11 cellular contexts compared by ENCODE assay signal in the genomic region with DNA sequence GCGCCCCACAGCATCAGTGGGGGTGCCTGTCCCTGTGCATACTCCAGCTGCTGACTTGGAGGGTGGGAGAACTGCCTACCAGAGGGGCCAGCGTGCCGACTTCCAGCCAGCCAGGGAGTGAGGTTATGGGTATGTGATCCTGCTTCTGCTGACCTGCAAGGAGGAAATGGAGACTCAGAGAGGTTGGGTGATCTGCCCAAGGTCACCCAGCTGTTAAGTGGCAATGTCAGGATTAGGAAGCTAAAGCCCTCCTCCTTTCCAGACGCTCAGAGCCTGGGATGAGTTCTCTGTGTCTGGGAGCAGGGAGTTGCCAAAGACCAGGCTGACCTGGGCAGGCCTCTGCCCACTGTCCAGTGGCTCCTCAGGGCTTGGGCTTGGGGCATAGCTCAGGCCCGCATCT.
"Had no signal": no experiment of that assay in that cellular context is flagged by ENCODE, and none has a peak within 500 bp of the region (broad histone marks: within the 10 kb centered on the region; RNA-seq: fewer than 3 reads in every experiment).

No MANE protein-coding gene starts in this region.

- H3K27me3 Mint-ChIP-seq: activated CD4-positive, alpha-beta memory T cell treated with anti-CD3 and anti-CD28 coated beads for 36 hours; activated naive CD8-positive, alpha-beta T cell treated with anti-CD3 and anti-CD28 coated beads, Interleukin-2, amount 10 ng/mL, durations not matched to agents 7 days and 5 days had no signal

- H3K36me3 ChIP-seq: transverse colon had no signal

- H3K36me3 Mint-ChIP-seq: activated CD4-positive, alpha-beta memory T cell treated with anti-CD3 and anti-CD28 coated beads for 36 hours; activated naive CD8-positive, alpha-beta T cell treated with anti-CD3 and anti-CD28 coated beads, Interleukin-2, amount 10 ng/mL, durations not matched to agents 7 days and 5 days; stimulated activated memory B cell treated with anti-CD40 and anti-IgM and Interleukin-4, amounts not matched to agents 10 μg/mL and 1 μg/mL and 100 μg/mL, for 72 hours had no signal

- ATAC-seq: stimulated activated memory B cell treated with anti-CD40 and anti-IgM and Interleukin-4, amounts not matched to agents 10 μg/mL and 1 μg/mL and 100 μg/mL, for 72 hours had no signal

- H3K9me3 Mint-ChIP-seq: activated CD4-positive, alpha-beta memory T cell treated with anti-CD3 and anti-CD28 coated beads for 36 hours; activated naive CD8-positive, alpha-beta T cell treated with anti-CD3 and anti-CD28 coated beads, Interleukin-2, amount 10 ng/mL, durations not matched to agents 7 days and 5 days; stimulated activated memory B cell treated with anti-CD40 and anti-IgM and Interleukin-4, amounts not matched to agents 10 μg/mL and 1 μg/mL and 100 μg/mL, for 72 hours had no signal

- H3K27ac ChIP-seq: epithelial cell of prostate, SJSA1 had no signal

- DNase-seq: activated CD4-positive, alpha-beta memory T cell treated with anti-CD3 and anti-CD28 coated beads for 36 hours; activated gamma-delta T cell treated with Interleukin-2 at 50 U/mL for 16 hours; activated naive CD8-positive, alpha-beta T cell treated with anti-CD3 and anti-CD28 coated beads, Interleukin-2, amount 10 ng/mL, durations not matched to agents 7 days and 5 days; activated T-cell treated with anti-CD3 and anti-CD28 coated beads, Interleukin-2, amount 50 U/mL, for 48 hours; effector CD4-positive, alpha-beta T cell; T-helper 9 cell; transverse colon had no signal

- H3K9me3 ChIP-seq: SJSA1, transverse colon had no signal

- H3K4me3 Mint-ChIP-seq: activated CD4-positive, alpha-beta memory T cell treated with anti-CD3 and anti-CD28 coated beads for 36 hours; activated naive CD8-positive, alpha-beta T cell treated with anti-CD3 and anti-CD28 coated beads, Interleukin-2, amount 10 ng/mL, durations not matched to agents 7 days and 5 days; stimulated activated memory B cell treated with anti-CD40 and anti-IgM and Interleukin-4, amounts not matched to agents 10 μg/mL and 1 μg/mL and 100 μg/mL, for 72 hours had no signal

- H3K27me3 ChIP-seq: SJSA1, transverse colon had no signal

- H3K27ac Mint-ChIP-seq: activated CD4-positive, alpha-beta memory T cell treated with anti-CD3 and anti-CD28 coated beads for 36 hours; activated naive CD8-positive, alpha-beta T cell treated with anti-CD3 and anti-CD28 coated beads, Interleukin-2, amount 10 ng/mL, durations not matched to agents 7 days and 5 days; stimulated activated memory B cell treated with anti-CD40 and anti-IgM and Interleukin-4, amounts not matched to agents 10 μg/mL and 1 μg/mL and 100 μg/mL, for 72 hours had no signal

- H3K4me3 ChIP-seq: coronary artery, SJSA1, transverse colon had no signal

- H3K4me1 Mint-ChIP-seq: activated naive CD8-positive, alpha-beta T cell treated with anti-CD3 and anti-CD28 coated beads, Interleukin-2, amount 10 ng/mL, durations not matched to agents 7 days and 5 days; stimulated activated memory B cell treated with anti-CD40 and anti-IgM and Interleukin-4, amounts not matched to agents 10 μg/mL and 1 μg/mL and 100 μg/mL, for 72 hours had no signal
